In genomic region chr20:61508301-61508700, GRCh38 we compare ENCODE assay signal across 1 cellular context.
TF ChIP-seq lines count a peak whose summit lies in the region.

No MANE protein-coding gene starts in this region.

TF ChIP-seq in HepG2, 621 proteins besides CTCF, POLR2A, EP300 and RAD21 (continued from another document):
- TF ChIP-seq PRDM15 (CRISPR knock-in tag; IDR thresholded peaks at IDR 0.05) (no peak), SALL2 (CRISPR knock-in tag; IDR thresholded peaks at IDR 0.05) (no peak), RELA (CRISPR knock-in tag; IDR thresholded peaks at IDR 0.05) (no peak), ZNF781 (CRISPR knock-in tag; IDR thresholded peaks at IDR 0.05; ENCODE audit: borderline replicate concordance, not compliant biosample characterization) (no peak), RFXANK (CRISPR knock-in tag; IDR thresholded peaks at IDR 0.05) (no peak)
TF ChIP-seq in HepG2: peak in this region for 0.
